In the genomic region with DNA sequence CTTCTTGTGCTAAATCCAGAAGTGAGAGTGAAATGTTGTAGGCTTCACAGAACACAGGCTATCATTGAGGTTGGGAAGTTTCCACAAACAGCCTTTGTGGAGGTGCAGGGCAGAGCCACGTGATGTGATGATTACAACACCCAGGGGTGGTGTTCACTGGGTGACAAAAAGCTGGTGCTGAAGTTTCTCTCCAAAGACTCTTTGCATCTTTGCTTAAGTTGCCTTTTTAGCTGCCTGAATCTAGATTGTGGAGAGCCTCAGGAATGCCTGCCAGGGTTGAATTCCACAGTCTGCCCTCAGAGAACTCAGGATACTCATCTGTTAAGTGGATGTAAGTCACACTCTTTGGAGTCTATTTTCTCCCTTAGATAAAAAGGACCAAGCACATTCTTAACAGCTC, we compare ENCODE assay signal across 19 cellular contexts. TPM values are rescaled to one million over a fixed set of nuclear protein-coding genes. Genes with fewer than 3 reads are reported as not detected.
DNase-seq lines count a peak whose midpoint lies in the region; ATAC-seq and TF ChIP-seq lines count a peak whose summit lies in the region.
"Had no signal": no experiment of that assay in that cellular context is flagged by ENCODE, and none has a peak within 500 bp of the region (broad histone marks: within the 10 kb centered on the region; RNA-seq: fewer than 3 reads in every experiment).

No MANE protein-coding gene starts in this region.

- H3K4me1 ChIP-seq in naive thymus-derived CD4-positive, alpha-beta T cell (ENCODE audit: control insufficient read depth in 2 of 2, insufficient read depth in 2 of 2, low read length in 2 of 2) = no peaks in the 10 kb centered on the region
- H3K4me1 ChIP-seq in tibial artery (no peaks in the 10 kb centered on the region), MM.1S (ENCODE audit: low read length) (no peaks in the 10 kb centered on the region)
- H3K4me1 ChIP-seq: SJCRH30 had no signal

- peaks cover 0 to 2% (median 0%) of the 10 kb centered on the region in 11 donors for H3K9me3 Mint-ChIP-seq in naive thymus-derived CD4-positive, alpha-beta T cell
- no peaks in the 10 kb centered on the region for H3K9me3 Mint-ChIP-seq in CD14-positive monocyte
- H3K9me3 Mint-ChIP-seq: activated CD8-positive, alpha-beta T cell treated with anti-CD3 and anti-CD28 coated beads for 36 hours had no signal

- no peak overlapping the region for H3K4me3 Mint-ChIP-seq in naive thymus-derived CD4-positive, alpha-beta T cell
- no peak overlapping the region for H3K4me3 Mint-ChIP-seq in CD14-positive monocyte
- H3K4me3 Mint-ChIP-seq: activated CD8-positive, alpha-beta T cell treated with anti-CD3 and anti-CD28 coated beads for 36 hours had no signal

- H3K9me2 ChIP-seq in MM.1S (replicated peaks; ENCODE audit: insufficient read depth, low read length) = no peaks in the 10 kb centered on the region

- CTCF ChIA-PET in naive thymus-derived CD4-positive, alpha-beta T cell (lab: Charles Lee) = interaction anchor here (0.8 to 1.4 kb wide), 3 partner anchors 37 to 124 kb away, joined by 3 to 4 read pairs (median 3); no protein-coding TSS in a partner anchor

- intact Hi-C loops in naive thymus-derived CD4-positive, alpha-beta T cell (cut with micrococcal nuclease) = loop anchor here in 1 of 2 donors (5.0 kb wide), 1 partner anchor 57 kb away; a partner anchor contains a TSS
- intact Hi-C loops in tibial artery (cut with DNase I; ENCODE audit: low total_unique reads) (no loop called here), CD14-positive monocyte (cut with micrococcal nuclease) (no loop called here)

- H3K27me3 ChIP-seq in naive thymus-derived CD4-positive, alpha-beta T cell (ENCODE audit: control insufficient read depth in 2 of 2, insufficient read depth in 2 of 2, low read length in 2 of 2) = no peaks in the 10 kb centered on the region
- H3K27me3 ChIP-seq in tibial artery = no peaks in the 10 kb centered on the region
- no peaks in the 10 kb centered on the region for H3K27me3 ChIP-seq in MM.1S (replicated peaks; ENCODE audit: insufficient read depth, low read length)
- H3K27me3 ChIP-seq: SJCRH30, uterus had no signal

- no peaks in the 10 kb centered on the region for H3F3A ChIP-seq in MM.1S (ENCODE audit: insufficient read depth, low read length)

- H3K9ac ChIP-seq in MM.1S (ENCODE audit: low read length) = no peak overlapping the region

- H2AFZ ChIP-seq in MM.1S (ENCODE audit: low read length) = no peak overlapping the region

- H4K20me1 ChIP-seq in MM.1S (ENCODE audit: insufficient read depth, low read length) = no peaks in the 10 kb centered on the region

- no peak overlapping the region for H3K27ac Mint-ChIP-seq in naive thymus-derived CD4-positive, alpha-beta T cell
- peak overlapping the region in 2 of 7 donors; percentile 30 to 42 for H3K27ac Mint-ChIP-seq in CD14-positive monocyte
- H3K27ac Mint-ChIP-seq: activated CD8-positive, alpha-beta T cell treated with anti-CD3 and anti-CD28 coated beads for 36 hours had no signal

- ATAC-seq in naive thymus-derived CD4-positive, alpha-beta T cell = peak; percentile 34
- ATAC-seq in GM18858 (IDR thresholded peaks at IDR 0.05; ENCODE audit: unreplicated experiment) = no peak
- ATAC-seq: activated CD8-positive, alpha-beta T cell treated with anti-CD3 and anti-CD28 coated beads for 36 hours had no signal

- H3K4me3 ChIP-seq in AG10803 (ENCODE audit: low read length) (no peak overlapping the region), fibroblast of the aortic adventitia (ENCODE audit: low read depth, low read length) (no peak overlapping the region), tibial artery (no peak overlapping the region), MM.1S (ENCODE audit: low read length) (no peak overlapping the region)
- no peak overlapping the region for H3K4me3 ChIP-seq in naive thymus-derived CD4-positive, alpha-beta T cell (ENCODE audit: low read length)
- H3K4me3 ChIP-seq: SJCRH30, uterus had no signal

- H3K27ac ChIP-seq in naive thymus-derived CD4-positive, alpha-beta T cell (ENCODE audit: low read depth, low read length) = no peak overlapping the region
- H3K27ac ChIP-seq in tibial artery = no peak overlapping the region
- H3K27ac ChIP-seq in MM.1S (ENCODE audit: low read length) = no peak overlapping the region
- H3K27ac ChIP-seq: SJCRH30, uterus had no signal

- H3K9me3 ChIP-seq in naive thymus-derived CD4-positive, alpha-beta T cell (ENCODE audit: control insufficient read depth in 2 of 3, low read length in 3 of 3) = no peaks in the 10 kb centered on the region
- no peaks in the 10 kb centered on the region for H3K9me3 ChIP-seq in tibial artery
- no peaks in the 10 kb centered on the region for H3K9me3 ChIP-seq in MM.1S (replicated peaks; ENCODE audit: insufficient read depth, low read length)
- H3K9me3 ChIP-seq: SJCRH30, uterus had no signal

- H3K79me2 ChIP-seq in MM.1S (ENCODE audit: low read length) = no peaks in the 10 kb centered on the region

- DNase-seq in AG10803 (ENCODE audit: low read depth) = peak; percentile 54
- DNase-seq in MV-4-11 (lab: John Stamatoyannopoulos, UW) = peak; percentile 94
- peak; percentile 46 for DNase-seq in fibroblast of the aortic adventitia (ENCODE audit: low read depth)
- DNase-seq in naive thymus-derived CD4-positive, alpha-beta T cell = no peak
- no peak for DNase-seq in tibial artery
- no peak for DNase-seq in MM.1S
- DNase-seq in CD14-positive monocyte (ENCODE audit: low spot score) = no peak
- DNase-seq: activated CD4-positive, CD25-positive, alpha-beta regulatory T cell; activated CD8-positive, alpha-beta T cell treated with anti-CD3 and anti-CD28 coated beads for 36 hours; activated naive CD4-positive, alpha-beta T cell treated with anti-CD3 and anti-CD28 coated beads, Interleukin-2, amount 50 U/mL, for 16 hours; activated T-cell treated with anti-CD3 and anti-CD28 coated beads, Interleukin-2, amount 50 U/mL, for 1 hour; DND-41; islet precursor cell; NCI-H2081; SJCRH30; stimulated activated CD4-positive, alpha-beta T cell treated with anti-CD3 and anti-CD28 coated beads, Interleukin-4, amount 100 ng/mL, for 24 hours; T-helper 2 cell; uterus had no signal

- H3K36me3 Mint-ChIP-seq in naive thymus-derived CD4-positive, alpha-beta T cell = peaks cover 0 to 19% (median 0%) of the 10 kb centered on the region in 5 donors
- H3K36me3 Mint-ChIP-seq in CD14-positive monocyte = no peaks in the 10 kb centered on the region

- POLR2A ChIA-PET in naive thymus-derived CD4-positive, alpha-beta T cell (lab: Charles Lee) = no interaction called here

- H3K4me2 ChIP-seq in MM.1S (ENCODE audit: low read depth, low read length) = no peak overlapping the region

- peaks cover 0 to 34% (median 0%) of the 10 kb centered on the region in 7 donors for H3K4me1 Mint-ChIP-seq in naive thymus-derived CD4-positive, alpha-beta T cell
- H3K4me1 Mint-ChIP-seq in CD14-positive monocyte = peaks cover 16% of the 10 kb centered on the region

- H3K36me3 ChIP-seq in naive thymus-derived CD4-positive, alpha-beta T cell (ENCODE audit: control insufficient read depth in 2 of 3, insufficient read depth in 3 of 3, low read length in 3 of 3) = no peaks in the 10 kb centered on the region
- H3K36me3 ChIP-seq in tibial artery = no peaks in the 10 kb centered on the region
- no peaks in the 10 kb centered on the region for H3K36me3 ChIP-seq in MM.1S (replicated peaks; ENCODE audit: insufficient read depth, low read length)
- H3K36me3 ChIP-seq: SJCRH30, uterus had no signal

- H3K27me3 Mint-ChIP-seq in naive thymus-derived CD4-positive, alpha-beta T cell = peaks cover 0 to 3% (median 0%) of the 10 kb centered on the region in 5 donors
- peaks cover 3 to 7% (median 4%) of the 10 kb centered on the region in 3 donors for H3K27me3 Mint-ChIP-seq in CD14-positive monocyte (ENCODE audit: low read depth in 3 of 3)
- H3K27me3 Mint-ChIP-seq: activated CD8-positive, alpha-beta T cell treated with anti-CD3 and anti-CD28 coated beads for 36 hours had no signal

- TF ChIP-seq CTCF in AG10803 (conservative IDR thresholded peaks at IDR 0.05; ENCODE audit: low read length) (no peak), fibroblast of the aortic adventitia (IDR thresholded peaks at IDR 0.05; ENCODE audit: insufficient read depth, low read length) (no peak), tibial artery (IDR thresholded peaks at IDR 0.05) (no peak), MM.1S (IDR thresholded peaks at IDR 0.05; ENCODE audit: low read length) (no peak), CD14-positive monocyte (IDR thresholded peaks at IDR 0.05) (no peak)

RNA-seq across cellular contexts. Expression of a gene that starts 56.3 kb away (rescaled TPM):
- total RNA-seq in fibroblast of the aortic adventitia (ENCODE audit: low replicate concordance) = 3.0 and 5.5 TPM in 2 replicates
- 10 to 100 TPM in 1 of 5 experiments, 1 to 10 TPM in 2, under 1 TPM in 2; 0.05 to 31.6 (median 3.3) TPM for total RNA-seq in naive thymus-derived CD4-positive, alpha-beta T cell
- 1 to 10 TPM in 1 of 2 donors, under 1 TPM in 1; 0.24 to 1.1 TPM for polyA plus RNA-seq in naive thymus-derived CD4-positive, alpha-beta T cell
- not detected for polyA plus RNA-seq in CD14-positive monocyte

Comparison
In these comparisons a context has a peak if more than half of its experiments do, and no peak if none do; other contexts are left out.
1. DNase-seq: peak in AG10803 (single experiment), MV-4-11 (single experiment) and fibroblast of the aortic adventitia (single experiment); none in naive thymus-derived CD4-positive, alpha-beta T cell (0 of 9), tibial artery (0 of 2), MM.1S (single experiment) and CD14-positive monocyte (single experiment).